21 cellular contexts compared by ENCODE assay signal in the genomic region with DNA sequence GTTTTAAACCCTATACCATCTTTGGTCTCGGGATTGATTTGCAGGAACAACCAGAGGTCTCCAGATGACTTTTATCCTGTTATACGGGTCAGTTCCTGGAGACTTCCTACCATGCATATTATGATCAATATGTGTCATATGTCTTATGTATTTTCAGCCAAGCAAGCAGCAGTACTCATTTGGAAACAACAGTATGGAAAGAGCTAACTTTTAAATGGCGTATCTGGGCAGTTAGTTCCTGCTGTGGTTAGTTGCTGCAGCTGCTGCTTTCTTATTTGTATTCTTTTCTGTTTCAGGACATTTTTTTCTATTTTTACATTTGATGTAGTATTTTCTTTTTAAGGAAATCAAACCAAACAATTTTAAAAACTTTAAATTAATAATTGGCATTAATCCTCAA.
DNase-seq lines count a peak whose midpoint lies in the region; ATAC-seq and FAIRE-seq lines count a peak whose summit lies in the region.
"Had no signal": no experiment of that assay in that cellular context is flagged by ENCODE, and none has a peak within 500 bp of the region (broad histone marks: within the 10 kb centered on the region; RNA-seq: fewer than 3 reads in every experiment).

No MANE protein-coding gene starts in this region.

- DNase-seq in frontal cortex (ENCODE audit: low spot score in 2 of 2): no peak
- no peak for DNase-seq in H7
- DNase-seq in hypothalamus (lab: John Stamatoyannopoulos, UW): no peak
- DNase-seq in Ammon's horn (ENCODE audit: low spot score): no peak
- DNase-seq: activated naive CD8-positive, alpha-beta T cell treated with anti-CD3 and anti-CD28 coated beads for 36 hours; activated T-cell treated with anti-CD3 and anti-CD28 coated beads, Interleukin-2, amount 50 U/mL, for 72 hours; AML-193; heart left ventricle; MV-4-11; NCI-H2029 treated with DMSO at 0.1 percent for 48 hours; NCI-H446 treated with DMSO at 0.1 percent for 48 hours; NK-92 treated with Interleukin-12 subunit alpha and Interleukin-12 subunit beta, amount 100 ng/mL, for 24 hours; T1000 had no signal

- ATAC-seq in GM19035 (IDR thresholded peaks at IDR 0.05; ENCODE audit: unreplicated experiment) (peak; percentile 76), HG02588 (IDR thresholded peaks at IDR 0.05; ENCODE audit: unreplicated experiment) (peak; percentile 77), HG03175 (IDR thresholded peaks at IDR 0.05; ENCODE audit: unreplicated experiment) (peak; percentile 50), GM18519 (IDR thresholded peaks at IDR 0.05; ENCODE audit: low FRiP score, unreplicated experiment) (no peak)
- ATAC-seq: activated CD4-positive, CD25-positive, alpha-beta regulatory T cell treated with anti-CD3 and anti-CD28 coated beads, Interleukin-2, amount 50 U/mL, for 24 hours; activated T-cell treated with anti-CD3 and anti-CD28 coated beads, Interleukin-2, amount 50 U/mL, for 72 hours; heart left ventricle; SK-N-SH treated with all-trans-retinoic acid at 6 μM for 48 hours had no signal

- peak; percentile 8 for FAIRE-seq in frontal cortex (lab: Jason Lieb, UNC)
- FAIRE-seq: H54, RCC 7860 had no signal

- no peaks in the 10 kb centered on the region; the same call in 1 of the 2 replicates for H3K27me3 ChIP-seq in H7 (ENCODE audit: control insufficient read depth, insufficient read depth, low read length)
- H3K27me3 ChIP-seq: heart left ventricle had no signal

- no peaks in the 10 kb centered on the region for H3K36me3 ChIP-seq in H7 (replicated peaks; ENCODE audit: control insufficient read depth, insufficient read depth, low read length)
- H3K36me3 ChIP-seq: heart left ventricle had no signal

- H3K4me3 ChIP-seq in H7 (ENCODE audit: insufficient read depth, low read depth, low read length): no peak overlapping the region
- H3K4me3 ChIP-seq: heart left ventricle had no signal
